12 cellular contexts compared by ENCODE assay signal in the genomic region with DNA sequence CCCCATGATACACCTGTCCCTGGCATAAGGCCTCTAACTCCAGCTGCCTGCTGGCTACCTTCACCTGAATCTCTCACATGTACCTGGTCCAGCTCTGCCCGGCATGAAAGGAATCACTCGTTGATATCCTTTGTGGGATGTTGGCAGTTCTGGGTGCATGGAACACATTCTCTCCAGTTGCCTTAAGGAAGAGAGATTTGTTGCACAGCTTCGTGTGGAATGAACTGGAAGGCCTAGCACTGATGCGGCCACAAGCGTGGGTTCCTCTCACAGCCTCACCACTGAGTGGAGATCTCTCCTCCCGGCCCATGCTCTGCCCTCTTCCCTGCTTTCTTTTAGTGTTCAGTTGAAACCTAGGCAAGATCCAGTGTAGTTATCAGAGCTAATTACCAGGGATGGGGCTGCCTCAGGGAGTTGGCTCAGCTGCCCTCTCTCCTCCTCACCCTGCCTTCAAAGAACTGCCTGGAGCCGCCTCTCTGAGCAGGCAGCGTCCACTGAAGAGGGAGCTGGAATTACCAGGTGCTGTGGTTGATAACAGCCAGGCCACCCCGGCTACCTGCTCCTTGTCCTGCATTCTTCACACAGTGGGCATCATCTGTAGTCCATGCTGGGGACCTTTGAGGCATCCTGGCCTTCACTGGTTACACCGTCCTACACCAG.
"Had no signal": no experiment of that assay in that cellular context is flagged by ENCODE, and none has a peak within 500 bp of the region (broad histone marks: within the 10 kb centered on the region; RNA-seq: fewer than 3 reads in every experiment).

No MANE protein-coding gene starts in this region.

- H3K4me3 Mint-ChIP-seq: activated naive CD8-positive, alpha-beta T cell treated with anti-CD3 and anti-CD28 coated beads for 36 hours; activated T-cell treated with anti-CD3 and anti-CD28 coated beads, Interleukin-2, amount 50 U/mL, for 4 hours; stimulated activated naive B cell treated with anti-CD40 and anti-IgM and Interleukin-4, amounts not matched to agents 10 μg/mL and 1 μg/mL and 100 μg/mL, for 72 hours had no signal

- H3K27me3 Mint-ChIP-seq: activated naive CD8-positive, alpha-beta T cell treated with anti-CD3 and anti-CD28 coated beads for 36 hours; stimulated activated naive B cell treated with anti-CD40 and anti-IgM and Interleukin-4, amounts not matched to agents 10 μg/mL and 1 μg/mL and 100 μg/mL, for 72 hours had no signal

- H3K27ac Mint-ChIP-seq: activated naive CD8-positive, alpha-beta T cell treated with anti-CD3 and anti-CD28 coated beads for 36 hours had no signal

- DNase-seq: activated CD4-positive, alpha-beta T cell treated with anti-CD3 and anti-CD28 coated beads for 1 hour; activated CD4-positive, alpha-beta T cell treated with anti-CD3 and anti-CD28 coated beads, Interleukin-2, amount 50 U/mL, for 48 hours; activated gamma-delta T cell treated with Interleukin-2 at 50 U/mL for 16 hours; activated naive CD8-positive, alpha-beta T cell treated with anti-CD3 and anti-CD28 coated beads for 36 hours; activated T-cell treated with anti-CD3 and anti-CD28 coated beads, Interleukin-2, amount 50 U/mL, for 4 hours; brain microvascular endothelial cell; foreskin melanocyte; heart left ventricle; left ventricle myocardium superior; mesenchymal stem cell; stimulated activated naive B cell treated with anti-CD40 and anti-IgM and Interleukin-4, amounts not matched to agents 10 μg/mL and 1 μg/mL and 100 μg/mL, for 72 hours; trophoblast cell had no signal

- H3K9me3 Mint-ChIP-seq: activated naive CD8-positive, alpha-beta T cell treated with anti-CD3 and anti-CD28 coated beads for 36 hours; activated T-cell treated with anti-CD3 and anti-CD28 coated beads, Interleukin-2, amount 50 U/mL, for 4 hours; stimulated activated naive B cell treated with anti-CD40 and anti-IgM and Interleukin-4, amounts not matched to agents 10 μg/mL and 1 μg/mL and 100 μg/mL, for 72 hours had no signal

- ATAC-seq: activated T-cell treated with anti-CD3 and anti-CD28 coated beads, Interleukin-2, amount 50 U/mL, for 4 hours; stimulated activated naive B cell treated with anti-CD40 and anti-IgM and Interleukin-4, amounts not matched to agents 10 μg/mL and 1 μg/mL and 100 μg/mL, for 72 hours had no signal

- H3K4me1 Mint-ChIP-seq: activated naive CD8-positive, alpha-beta T cell treated with anti-CD3 and anti-CD28 coated beads for 36 hours had no signal
